In the genomic region with DNA sequence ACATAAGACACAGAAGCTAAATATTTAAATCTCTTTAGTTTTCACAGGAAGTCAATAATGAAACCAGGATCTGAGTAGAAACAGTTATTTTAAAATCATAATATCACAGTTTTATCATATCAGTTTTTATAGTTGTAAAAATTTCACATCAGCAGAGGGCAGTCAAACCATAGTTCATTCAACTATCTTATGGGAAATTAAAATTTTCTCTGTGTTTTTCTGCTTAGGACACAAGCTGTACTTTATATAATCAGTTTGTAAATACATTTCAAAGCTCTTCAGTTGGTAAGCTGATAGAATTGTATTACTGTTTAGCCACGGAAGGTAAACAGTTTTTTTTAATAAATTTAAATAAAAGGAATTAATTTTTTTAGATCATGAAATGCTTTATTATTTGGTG, we compare ENCODE assay signal across 9 cellular contexts.
DNase-seq lines count a peak whose midpoint lies in the region; ATAC-seq and TF ChIP-seq lines count a peak whose summit lies in the region.
"Had no signal": no experiment of that assay in that cellular context is flagged by ENCODE, and none has a peak within 500 bp of the region (broad histone marks: within the 10 kb centered on the region; RNA-seq: fewer than 3 reads in every experiment).

No MANE protein-coding gene starts in this region.

- no peaks in the 10 kb centered on the region for H4K20me1 ChIP-seq in KMS-11 (ENCODE audit: insufficient read depth)

- H3K27ac ChIP-seq in AG04450 (ENCODE audit: low read depth, low read length) (no peak overlapping the region), KMS-11 (no peak overlapping the region), left lung (no peak overlapping the region), stomach (peak overlapping the region in 1 of 5 donors; percentile 2)

- no peak overlapping the region for H3K4me2 ChIP-seq in KMS-11

- ATAC-seq in left lung, result peak; percentile 59
- ATAC-seq in omental fat pad (ENCODE audit: low FRiP score), result no peak
- ATAC-seq in GM18505 (IDR thresholded peaks at IDR 0.05; ENCODE audit: unreplicated experiment), result no peak

- no peaks in the 10 kb centered on the region for H3K27me3 ChIP-seq in AG04450 (ENCODE audit: control insufficient read depth, insufficient read depth, low read length)
- no peaks in the 10 kb centered on the region for H3K27me3 ChIP-seq in KMS-11 (ENCODE audit: insufficient read depth, low read depth)
- H3K27me3 ChIP-seq in left lung, result no peaks in the 10 kb centered on the region
- H3K27me3 ChIP-seq in stomach, result no peaks in the 10 kb centered on the region

- no peak overlapping the region for H2AFZ ChIP-seq in KMS-11 (ENCODE audit: low read depth)

- H3K9me3 ChIP-seq in AG04450 (ENCODE audit: control insufficient read depth, insufficient read depth, low read length) (no peaks in the 10 kb centered on the region), left lung (no peaks in the 10 kb centered on the region), stomach (no peaks in the 10 kb centered on the region)

- no peak for TF ChIP-seq POLR2A in stomach (IDR thresholded peaks at IDR 0.05)
- no peak for TF ChIP-seq POLR2A in GM18505 (IDR thresholded peaks at IDR 0.05; ENCODE audit: borderline replicate concordance, extremely low read depth, insufficient read depth, insufficient read length)

- POLR2A ChIA-PET in AG04450 (lab: Yijun Ruan, JAX), result no interaction called here
- POLR2A ChIA-PET in MCF 10A (lab: Yijun Ruan, JAX), result interaction anchor here (0.6 to 2.2 kb wide), 10 partner anchors 8 to 532 kb away, joined by 3 to 12 read pairs (median 4); partner anchors contain the start of gene SPRY1

- no peak overlapping the region for H3K27ac Mint-ChIP-seq in MCF 10A (ENCODE audit: low read depth, unreplicated experiment)
- H3K27ac Mint-ChIP-seq: activated T-cell treated with anti-CD3 and anti-CD28 coated beads, Interleukin-2, amount 50 U/mL, for 24 hours had no signal

- H3K4me3 Mint-ChIP-seq in MCF 10A (ENCODE audit: unreplicated experiment), result no peak overlapping the region
- H3K4me3 Mint-ChIP-seq: activated T-cell treated with anti-CD3 and anti-CD28 coated beads, Interleukin-2, amount 50 U/mL, for 24 hours had no signal

- H3K4me3 ChIP-seq in AG04450 (ENCODE audit: low read depth, low read length) (no peak overlapping the region), KMS-11 (IDR thresholded peaks at IDR 0.05; ENCODE audit: insufficient read depth, low read depth, low read length) (no peak overlapping the region), left lung (no peak overlapping the region), stomach (no peak overlapping the region)

- no peak overlapping the region for H3K9ac ChIP-seq in KMS-11

- no peak for TF ChIP-seq EP300 in stomach (IDR thresholded peaks at IDR 0.05)

- H3K27me3 Mint-ChIP-seq in MCF 10A (ENCODE audit: insufficient read depth, unreplicated experiment), result no peaks in the 10 kb centered on the region
- H3K27me3 Mint-ChIP-seq: activated T-cell treated with anti-CD3 and anti-CD28 coated beads, Interleukin-2, amount 50 U/mL, for 24 hours had no signal

- no TSS peak for BruUV-seq in MCF 10A (replicated peaks; lab: Mats Ljungman, UMichigan)

- CTCF ChIA-PET in AG04450 (lab: Charles Lee) (interaction anchor here (0.6 to 2.5 kb wide), 22 partner anchors 21 to 1195 kb away, joined by 3 to 14 read pairs (median 4); partner anchors contain the start of gene SPRY1), MCF 10A (lab: Yijun Ruan, JAX) (interaction anchor here (0.5 to 5.4 kb wide), 33 partner anchors 9 to 991 kb away, joined by 3 to 44 read pairs (median 4); partner anchors contain the start of gene SPRY1)

- H3K36me3 Mint-ChIP-seq in MCF 10A (ENCODE audit: insufficient read depth, unreplicated experiment), result peaks cover 5% of the 10 kb centered on the region

- H3K9me3 Mint-ChIP-seq in MCF 10A (ENCODE audit: unreplicated experiment), result no peaks in the 10 kb centered on the region
- H3K9me3 Mint-ChIP-seq: activated T-cell treated with anti-CD3 and anti-CD28 coated beads, Interleukin-2, amount 50 U/mL, for 24 hours had no signal

- WGBS in stomach, 5 donors, result 24 to 58% (median 48%) methylated on average over 1 of the region's 1 CpG

- H3K36me3 ChIP-seq in KMS-11 (ENCODE audit: insufficient read depth) (no peaks in the 10 kb centered on the region), left lung (no peaks in the 10 kb centered on the region), stomach (no peaks in the 10 kb centered on the region)

- TF ChIP-seq CTCF in AG04450 (IDR thresholded peaks at IDR 0.05; ENCODE audit: low read depth, low read length) (peak; percentile 32), KMS-11 (conservative IDR thresholded peaks at IDR 0.05; ENCODE audit: low read depth, low read length) (peak; percentile 58), MCF 10A (IDR thresholded peaks at IDR 0.05; ENCODE audit: unreplicated experiment) (peak; percentile 42), left lung (IDR thresholded peaks at IDR 0.05) (peak; percentile 14 to 27), omental fat pad (IDR thresholded peaks at IDR 0.05) (no peak), stomach (IDR thresholded peaks at IDR 0.05) (peak in 2 of 7 experiments; percentile 7 to 37)

- intact Hi-C loops in MCF 10A (cut with micrococcal nuclease), result loop anchor here (1.0 to 5.0 kb wide), 4 partner anchors 270 to 1135 kb away; no protein-coding TSS in a partner anchor
- intact Hi-C loops in left lung (cut with DNase I), result loop anchor here in 1 of 2 donors (10.0 kb wide), 1 partner anchor 988 kb away; no protein-coding TSS in a partner anchor
- intact Hi-C loops in stomach (cut with DNase I; ENCODE audit: low total_unique reads), result no loop called here

- DNase-seq in AG04450 (ENCODE audit: low read depth, low spot score) (no peak), MCF 10A (ENCODE audit: unreplicated experiment) (peak; percentile 16), left lung (no peak), NCI-H2029 (lab: John Stamatoyannopoulos, UW) (no peak), omental fat pad (ENCODE audit: low spot score) (no peak), stomach (no peak)
- DNase-seq: activated T-cell treated with anti-CD3 and anti-CD28 coated beads, Interleukin-2, amount 50 U/mL, for 24 hours had no signal

- H3K4me1 ChIP-seq in KMS-11 (ENCODE audit: low read depth, poor library complexity, severe bottlenecking) (no peaks in the 10 kb centered on the region), left lung (peaks cover 0 to 6% of the 10 kb centered on the region in 2 donors), stomach (peaks cover 0 to 7% (median 0%) of the 10 kb centered on the region in 4 donors)

- H3K4me1 Mint-ChIP-seq in MCF 10A (ENCODE audit: insufficient read depth, unreplicated experiment), result no peaks in the 10 kb centered on the region

- H3K79me2 ChIP-seq in KMS-11 (ENCODE audit: insufficient read depth, low read depth), result no peaks in the 10 kb centered on the region

Comparison
In these comparisons a context has a peak if more than half of its experiments do, and no peak if none do; other contexts are left out.
1. CTCF ChIP-seq: peak in AG04450 (single experiment), KMS-11 (single experiment), MCF 10A (single experiment) and left lung (2 of 2); none in omental fat pad (0 of 3).